8 cellular contexts compared by ENCODE assay signal in the genomic region with DNA sequence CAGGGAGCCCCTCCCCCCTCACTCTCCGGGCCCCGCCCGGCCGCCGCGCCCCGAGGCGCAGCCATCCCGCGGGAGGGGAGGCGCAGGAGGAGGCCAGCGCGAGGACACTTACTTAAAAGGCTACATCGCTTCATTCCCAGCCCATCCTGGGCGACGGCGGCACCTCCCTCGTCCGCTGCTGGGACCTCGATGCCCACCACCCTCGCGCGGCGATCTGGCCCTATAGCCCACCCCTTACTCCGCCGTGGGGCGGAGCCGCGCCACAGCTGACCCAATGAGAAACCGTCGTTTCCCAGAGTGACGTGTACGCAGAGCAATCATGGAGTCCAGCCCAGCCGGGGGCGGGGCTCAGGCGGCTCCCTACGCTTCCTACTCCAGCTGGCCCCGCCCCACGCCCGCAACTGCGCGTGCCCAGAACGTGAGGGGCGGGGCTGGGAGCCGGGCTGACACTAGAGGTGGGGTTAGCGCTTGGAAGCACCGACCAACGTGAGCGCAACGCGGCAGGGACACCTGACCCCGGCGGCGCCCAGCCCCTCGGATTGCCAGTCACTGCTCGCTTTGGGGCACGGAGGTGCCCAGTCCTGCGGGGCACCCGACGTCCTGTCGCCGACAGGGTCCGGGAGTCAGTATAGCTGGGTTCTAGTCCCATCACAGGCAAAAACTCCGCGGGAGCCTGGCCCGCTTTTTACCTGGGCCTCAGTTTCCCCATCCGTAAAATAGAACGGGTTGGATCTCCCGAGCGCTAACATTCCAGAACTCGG. TPM values are rescaled to one million over a fixed set of nuclear protein-coding genes. Genes with fewer than 3 reads are reported as not detected.
DNase-seq lines count a peak whose midpoint lies in the region; ATAC-seq, FAIRE-seq and TF ChIP-seq lines count a peak whose summit lies in the region.

A gene (minus strand): TSS at position 222 of the 761 bp plus-strand sequence. CDS start 16,165 bp downstream, outside the sequence.

- DNase-seq in GM12891 (ENCODE audit: insufficient read length, low spot score) (peak; percentile 91), NCI-H1436 treated with DMSO at 0.1 percent for 48 hours (lab: John Stamatoyannopoulos, UW) (peak; percentile 89), T-cell (peak; percentile 91 to 98 (median 96)), adrenal gland (peak; percentile 98 to 99 (median 99)), heart left ventricle (peak; percentile 98 to 99 (median 98)), posterior cingulate gyrus (peak; percentile 95 to 100 (median 98)), upper lobe of left lung (peak; percentile 97 to 99)

- H3K4me3 Mint-ChIP-seq in T-cell, result peak within 1 kb of the TSS; percentile 92 to 97 (median 96)

- no peaks in the 10 kb centered on the region for H3K36me3 Mint-ChIP-seq in T-cell

- intact Hi-C loops in adrenal gland (cut with DNase I), result no loop called here
- intact Hi-C loops in heart left ventricle (cut with DNase I), result loop anchor here in 1 of 10 donors (10.0 kb wide), 1 partner anchor 90 kb away; a partner anchor contains a TSS
- intact Hi-C loops in posterior cingulate gyrus (cut with DNase I), result loop anchor here (2.0 to 10.0 kb wide), 3 partner anchors 16 to 300 kb away; a partner anchor contains a TSS

- FAIRE-seq in GM12891 (lab: Jason Lieb, UNC), result peak; percentile 96

- no peaks in the 10 kb centered on the region for H3K9me3 Mint-ChIP-seq in T-cell

- no peak for TF ChIP-seq EP300 in upper lobe of left lung (IDR thresholded peaks at IDR 0.05)

- TF ChIP-seq CTCF in adrenal gland (IDR thresholded peaks at IDR 0.05), result no peak
- peak in 1 of 12 donors; percentile 2 for TF ChIP-seq CTCF in heart left ventricle (IDR thresholded peaks at IDR 0.05)
- peak in 1 of 6 experiments; percentile 46 for TF ChIP-seq CTCF in upper lobe of left lung (IDR thresholded peaks at IDR 0.05)

- TF ChIP-seq POLR2A in GM12891 (IDR thresholded peaks at IDR 0.05; ENCODE audit: low read depth, low read length) (peak; percentile 47), adrenal gland (IDR thresholded peaks at IDR 0.05) (peak; percentile 25 to 44), heart left ventricle (IDR thresholded peaks at IDR 0.05) (peak in 1 of 2 donors; percentile 79), upper lobe of left lung (IDR thresholded peaks at IDR 0.05) (peak in 2 of 4 donors; percentile 30 to 71)

- POLR2A ChIA-PET in T-cell (lab: Charles Lee), result interaction anchor here in 1 of 2 donors (0.6 kb wide), 2 partner anchors 138 to 207 kb away, joined by 3 read pairs; no protein-coding TSS in a partner anchor

- peaks cover 36 to 46% (median 41%) of the 10 kb centered on the region in 3 donors for H3K4me1 Mint-ChIP-seq in T-cell

- no peaks in the 10 kb centered on the region for H3K36me3 ChIP-seq in adrenal gland (replicated peaks in 1 of 2)
- H3K36me3 ChIP-seq in heart left ventricle, result peaks cover 0 to 3% (median 0%) of the 10 kb centered on the region in 9 donors
- H3K36me3 ChIP-seq in upper lobe of left lung, result no peaks in the 10 kb centered on the region

- H3K27me3 ChIP-seq in adrenal gland, result peaks cover 6% of the 10 kb centered on the region
- peaks cover 0 to 23% (median 13%) of the 10 kb centered on the region in 9 donors for H3K27me3 ChIP-seq in heart left ventricle
- peaks cover 0 to 16% (median 12%) of the 10 kb centered on the region in 4 donors for H3K27me3 ChIP-seq in upper lobe of left lung

- CTCF ChIA-PET in T-cell (lab: Charles Lee), result interaction anchor here in 1 of 2 donors (0.9 kb wide), 1 partner anchor 41 kb away, joined by 4 read pairs; no protein-coding TSS in a partner anchor

- peaks cover 5 to 12% of the 10 kb centered on the region in 2 donors for H3K27me3 Mint-ChIP-seq in T-cell

- peak within 1 kb of the TSS; percentile 78 to 88 for H3K27ac Mint-ChIP-seq in T-cell

- no peaks in the 10 kb centered on the region for H3K9me3 ChIP-seq in adrenal gland (replicated peaks in 1 of 3)
- H3K9me3 ChIP-seq in heart left ventricle, result no peaks in the 10 kb centered on the region
- no peaks in the 10 kb centered on the region for H3K9me3 ChIP-seq in upper lobe of left lung

- WGBS in adrenal gland, 4 donors, result 0 to 1% (median 0%) methylated on average over 16 to 71 of the region's 71 CpGs
- WGBS in heart left ventricle, 4 donors, result 0 to 1% (median 0%) methylated on average over 12 to 70 of the region's 71 CpGs
- WGBS in upper lobe of left lung, 2 donors, result 1% methylated on average over 31 of the region's 71 CpGs; no CpG with 5 or more reads in 1 of the 2 donors

- H3K4me3 ChIP-seq in adrenal gland, result peak within 1 kb of the TSS; percentile 54 to 98 (median 86)
- peak within 1 kb of the TSS; percentile 79 to 100 (median 88) for H3K4me3 ChIP-seq in heart left ventricle
- H3K4me3 ChIP-seq in upper lobe of left lung, result peak within 1 kb of the TSS; percentile 92 to 99 (median 97)

- peak within 1 kb of the TSS in 4 of 5 donors; percentile 61 to 92 (median 76) for H3K27ac ChIP-seq in adrenal gland
- peak within 1 kb of the TSS; percentile 51 to 94 (median 88) for H3K27ac ChIP-seq in heart left ventricle
- H3K27ac ChIP-seq in upper lobe of left lung, result peak within 1 kb of the TSS; percentile 83 to 90 (median 87)

- H3K4me1 ChIP-seq in adrenal gland (replicated peaks in 1 of 2), result peaks cover 11 to 26% of the 10 kb centered on the region in 2 donors
- peaks cover 0 to 62% (median 34%) of the 10 kb centered on the region in 12 donors for H3K4me1 ChIP-seq in heart left ventricle
- peaks cover 31 to 53% (median 39%) of the 10 kb centered on the region in 4 donors for H3K4me1 ChIP-seq in upper lobe of left lung

- peak; percentile 95 for ATAC-seq in HG02840 (IDR thresholded peaks at IDR 0.05; ENCODE audit: low FRiP score, unreplicated experiment)
- ATAC-seq in T-cell (replicated peaks in 1 of 4), result peak; percentile 91 to 94 (median 92)
- ATAC-seq in heart left ventricle, result peak; percentile 94 to 98 (median 96)
- peak; percentile 97 to 98 for ATAC-seq in upper lobe of left lung (ENCODE audit: low FRiP score in 2 of 2)

TF ChIP-seq in GM12891, 5 proteins besides CTCF, POLR2A, EP300 and RAD21:
- TF ChIP-seq TAF1 (IDR thresholded peaks at IDR 0.05; ENCODE audit: low read depth, low read length) (0 out of 2 replicates have a peak, but pooled peaks have one; percentile 19), POU2F2 (IDR thresholded peaks at IDR 0.05; ENCODE audit: low read depth, low read length) (no peak)
TF ChIP-seq in GM12891: peak in this region for 1.

RNA-seq across cellular contexts. Expression of the gene that starts here (rescaled TPM):
- polyA plus RNA-seq in GM12891 (2012; ENCODE audit: low read depth, missing spikeins), result 13.1 TPM
- total RNA-seq in T-cell (10 to 100 TPM; 32.1 to 49.7 (median 42.7) TPM), adrenal gland (10 to 100 TPM; 13.2 to 25.3 (median 21.8) TPM), heart left ventricle (10 to 100 TPM; 14.6 to 47.5 (median 23.6) TPM), upper lobe of left lung (10 to 100 TPM; 31.3 to 46.1 (median 35.3) TPM)
- polyA plus RNA-seq in adrenal gland (10 to 100 TPM in 2 of 3 donors, 1 to 10 TPM in 1; 7.2 to 15.7 (median 10.1) TPM), heart left ventricle (10 to 100 TPM in 1 of 2 donors, 1 to 10 TPM in 1; 5.8 to 14.1 TPM)

Comparison
In these comparisons a context has a peak if more than half of its experiments do, and no peak if none do; other contexts are left out.
1. Peak in every context shown above with its lines: DNase-seq, ATAC-seq, H3K4me3 ChIP-seq and H3K27ac ChIP-seq.